In genomic region chr3:106281231-106281630, GRCh38 we compare ENCODE assay signal across 17 cellular contexts.
DNase-seq lines count a peak whose midpoint lies in the region; ATAC-seq and TF ChIP-seq lines count a peak whose summit lies in the region.
"Had no signal": no experiment of that assay in that cellular context is flagged by ENCODE, and none has a peak within 500 bp of the region (broad histone marks: within the 10 kb centered on the region; RNA-seq: fewer than 3 reads in every experiment).

No MANE protein-coding gene starts in this region.

- no peak overlapping the region for H3K4me3 ChIP-seq in CD4-positive, alpha-beta memory T cell (ENCODE audit: low read length in 2 of 2)
- H3K4me3 ChIP-seq: GM23338, skin epidermis had no signal

- H3K4me1 Mint-ChIP-seq in mesothelial cell of epicardium: peaks cover 27% of the 10 kb centered on the region
- peaks cover 8 to 21% (median 13%) of the 10 kb centered on the region in 4 donors for H3K4me1 Mint-ChIP-seq in CD4-positive, alpha-beta memory T cell
- H3K4me1 Mint-ChIP-seq: GM23338, neural crest cell had no signal

- CTCF ChIA-PET in CD4-positive, alpha-beta memory T cell (lab: Charles Lee; ENCODE audit: partially characterized antibody): interaction anchor here (1.2 kb wide), 1 partner anchor 13 kb away, joined by 3 read pairs; no protein-coding TSS in a partner anchor

- POLR2A ChIA-PET in CD4-positive, alpha-beta memory T cell (lab: Charles Lee; ENCODE audit: partially characterized antibody): no interaction called here

- intact Hi-C loops in CD4-positive, alpha-beta memory T cell (cut with micrococcal nuclease): no loop called here

- H3K36me3 Mint-ChIP-seq in mesothelial cell of epicardium: peaks cover 32% of the 10 kb centered on the region
- no peaks in the 10 kb centered on the region for H3K36me3 Mint-ChIP-seq in CD4-positive, alpha-beta memory T cell

- no peak overlapping the region for H3K27ac ChIP-seq in CD4-positive, alpha-beta memory T cell (ENCODE audit: low read depth, low read length)
- H3K27ac ChIP-seq: skin epidermis had no signal

- no peak overlapping the region for H3K4me3 Mint-ChIP-seq in mesothelial cell of epicardium
- no peak overlapping the region for H3K4me3 Mint-ChIP-seq in CD4-positive, alpha-beta memory T cell
- H3K4me3 Mint-ChIP-seq: CD4-positive, alpha-beta T cell; GM23338; neural crest cell had no signal

- H3K4me1 ChIP-seq in CD4-positive, alpha-beta memory T cell (ENCODE audit: insufficient read depth, low read length): no peaks in the 10 kb centered on the region

- peak overlapping the region; percentile 92 for H3K27ac Mint-ChIP-seq in mesothelial cell of epicardium
- H3K27ac Mint-ChIP-seq in CD4-positive, alpha-beta memory T cell: no peak overlapping the region
- H3K27ac Mint-ChIP-seq: CD4-positive, alpha-beta T cell; GM23338 had no signal

- ATAC-seq in HG03457 (IDR thresholded peaks at IDR 0.05; ENCODE audit: unreplicated experiment): no peak
- ATAC-seq: GM23338, left cardiac atrium had no signal

- no peak for TF ChIP-seq CTCF in mesothelial cell of epicardium (IDR thresholded peaks at IDR 0.05; ENCODE audit: unreplicated experiment)

- no peaks in the 10 kb centered on the region for H3K27me3 ChIP-seq in CD4-positive, alpha-beta memory T cell (ENCODE audit: insufficient read depth, low read length)

- peaks cover 46% of the 10 kb centered on the region for H3K9me3 Mint-ChIP-seq in mesothelial cell of epicardium
- H3K9me3 Mint-ChIP-seq in CD4-positive, alpha-beta memory T cell: no peaks in the 10 kb centered on the region
- H3K9me3 Mint-ChIP-seq: CD4-positive, alpha-beta T cell; GM23338 had no signal

- H3K9me3 ChIP-seq in CD4-positive, alpha-beta memory T cell (ENCODE audit: control insufficient read depth in 1 of 2, low read length in 2 of 2): no peaks in the 10 kb centered on the region

- H3K36me3 ChIP-seq in CD4-positive, alpha-beta memory T cell (ENCODE audit: insufficient read depth, low read length): no peaks in the 10 kb centered on the region

- H3K27me3 Mint-ChIP-seq in mesothelial cell of epicardium (ENCODE audit: low read depth): no peaks in the 10 kb centered on the region
- no peaks in the 10 kb centered on the region for H3K27me3 Mint-ChIP-seq in CD4-positive, alpha-beta memory T cell
- H3K27me3 Mint-ChIP-seq: CD4-positive, alpha-beta T cell had no signal

- DNase-seq in DMS 273 (lab: John Stamatoyannopoulos, UW; ENCODE audit: unreplicated experiment): peak; percentile 93
- DNase-seq in NCI-H2171 treated with DMSO at 0.1 percent for 48 hours (lab: John Stamatoyannopoulos, UW): peak; percentile 96
- peak; percentile 26 for DNase-seq in astrocyte of the hippocampus (ENCODE audit: low read depth, low spot score)
- DNase-seq in mesothelial cell of epicardium (ENCODE audit: low spot score in 2 of 2, unreplicated experiment in 2 of 2): no peak
- no peak for DNase-seq in NCI-H345 treated with DMSO at 0.1 percent for 48 hours (lab: John Stamatoyannopoulos, UW; ENCODE audit: unreplicated experiment)
- DNase-seq in CD4-positive, alpha-beta memory T cell: no peak
- DNase-seq: activated effector memory CD4-positive, alpha-beta T cell treated with anti-CD3 and anti-CD28 coated beads, Interleukin-2, amount 50 U/mL, for 16 hours; CD4-positive, alpha-beta T cell; DND-41; effector CD4-positive, alpha-beta T cell; left cardiac atrium; NCI-H2029; stimulated activated naive CD4-positive, alpha-beta T cell treated with Interleukin-2 at 50 U/mL for 16 hours had no signal

Comparison
In these comparisons a context has a peak if more than half of its experiments do, and no peak if none do; other contexts are left out.
1. DNase-seq: peak in DMS 273 (single experiment), NCI-H2171 treated with DMSO at 0.1 percent for 48 hours (single experiment) and astrocyte of the hippocampus (single experiment); none in mesothelial cell of epicardium (0 of 2), NCI-H345 treated with DMSO at 0.1 percent for 48 hours (single experiment) and CD4-positive, alpha-beta memory T cell (0 of 5).